8 cellular contexts compared by ENCODE assay signal in genomic region chr5:82351754-82352145, GRCh38.
DNase-seq lines count a peak whose midpoint lies in the region; ATAC-seq lines count a peak whose summit lies in the region.

No MANE protein-coding gene starts in this region.

- peak; percentile 80 for ATAC-seq in GM21529 (IDR thresholded peaks at IDR 0.05; ENCODE audit: unreplicated experiment)

- peak; percentile 69 for DNase-seq in SIG-M5 treated with dmso at 0.1 percent for 504 hours (lab: John Stamatoyannopoulos, UW; ENCODE audit: unreplicated experiment)
- no peak for DNase-seq in SIG-M5 (lab: John Stamatoyannopoulos, UW)
- peak; percentile 38 for DNase-seq in HuH-7 (ENCODE audit: low spot score)
- peak; percentile 84 for DNase-seq in OCI-M1 (lab: John Stamatoyannopoulos, UW)
- peak; percentile 81 to 84 for DNase-seq in dermis microvascular lymphatic vessel endothelial cell (ENCODE audit: low read depth in 2 of 2)
- peak; percentile 89 for DNase-seq in medulla oblongata (ENCODE audit: extremely low spot score)
- no peak for DNase-seq in cortex of kidney (lab: John Stamatoyannopoulos, UW)

Comparison
In these comparisons a context has a peak if more than half of its experiments do, and no peak if none do; other contexts are left out.
1. DNase-seq: peak in SIG-M5 treated with dmso at 0.1 percent for 504 hours (single experiment), HuH-7 (single experiment), OCI-M1 (single experiment), dermis microvascular lymphatic vessel endothelial cell (2 of 2) and medulla oblongata (single experiment); none in SIG-M5 (single experiment) and cortex of kidney (single experiment).